ENCODE assay signal across 19 cellular contexts in genomic region chr4:157447195-157447594, GRCh38.
"Had no signal": no experiment of that assay in that cellular context is flagged by ENCODE, and none has a peak within 500 bp of the region (broad histone marks: within the 10 kb centered on the region; RNA-seq: fewer than 3 reads in every experiment).

No MANE protein-coding gene starts in this region.

- FAIRE-seq: urothelium cell line had no signal

- ATAC-seq: heart left ventricle; left colon; naive thymus-derived CD4-positive, alpha-beta T cell; psoas muscle; right lobe of liver; stimulated activated effector memory CD8-positive, alpha-beta T cell treated with anti-CD3 and anti-CD28 coated beads, Interleukin-12 subunit alpha, Interleukin-12 subunit beta, amount 100 ng/mL, for 72 hours; stimulated activated naive CD8-positive, alpha-beta T cell treated with anti-CD3 and anti-CD28 coated beads, Interleukin-15, Interleukin-2, amounts not matched to agents 100 U/mL and 50 U/mL, for 24 hours had no signal

- DNase-seq: effector memory CD4-positive, alpha-beta T cell; esophagus squamous epithelium; foreskin melanocyte; heart left ventricle; hippocampal formation; left colon; naive thymus-derived CD4-positive, alpha-beta T cell; nephron progenitor cell; psoas muscle; retina; right lobe of liver; stimulated activated CD4-positive, alpha-beta T cell treated with anti-CD3 and anti-CD28 coated beads, Interleukin-4, amount 100 ng/mL, for 1 hour; stimulated activated CD8-positive, alpha-beta memory T cell treated with anti-CD3 and anti-CD28 coated beads, Interleukin-4, amount 100 ng/mL, for 48 hours; stimulated activated naive CD8-positive, alpha-beta T cell treated with anti-CD3 and anti-CD28 coated beads, Interleukin-15, Interleukin-2, amounts not matched to agents 100 U/mL and 50 U/mL, for 24 hours; thyroid gland had no signal

- H3K36me3 ChIP-seq: esophagus squamous epithelium, heart left ventricle, right lobe of liver, suprapubic skin, thyroid gland had no signal

- H3K9ac ChIP-seq: parathyroid adenoma had no signal

- H3K4me3 ChIP-seq: esophagus squamous epithelium, heart left ventricle, psoas muscle, right lobe of liver, suprapubic skin, thyroid gland had no signal

- H3K27me3 ChIP-seq: esophagus squamous epithelium, heart left ventricle, right lobe of liver, suprapubic skin, thyroid gland had no signal

- H3K9me3 ChIP-seq: esophagus squamous epithelium, psoas muscle, right lobe of liver, suprapubic skin, thyroid gland had no signal

- H3K79me2 ChIP-seq: parathyroid adenoma had no signal

- H3K4me1 ChIP-seq: esophagus squamous epithelium, heart left ventricle, parathyroid adenoma, psoas muscle, right lobe of liver, suprapubic skin, thyroid gland had no signal

- H2AFZ ChIP-seq: parathyroid adenoma had no signal

- H3K27ac ChIP-seq: esophagus squamous epithelium, heart left ventricle, parathyroid adenoma, psoas muscle, right lobe of liver, suprapubic skin, thyroid gland had no signal
